9 cellular contexts compared by ENCODE assay signal in genomic region chr4:70688795-70689231, GRCh38. TPM values are rescaled to one million over a fixed set of nuclear protein-coding genes. Genes with fewer than 3 reads are reported as not detected.
A peak's percentile ranks its signal among the peaks of the same experiment; 100 is the strongest.
DNase-seq lines count a peak whose midpoint lies in the region; ATAC-seq, FAIRE-seq and TF ChIP-seq lines count a peak whose summit lies in the region.
"Had no signal": no experiment of that assay in that cellular context is flagged by ENCODE, and none has a peak within 500 bp of the region (broad histone marks: within the 10 kb centered on the region; RNA-seq: fewer than 3 reads in every experiment).

No MANE protein-coding gene starts in this region.

- no peaks in the 10 kb centered on the region for H3K27me3 Mint-ChIP-seq in activated T-cell treated with anti-CD3 and anti-CD28 coated beads, Interleukin-2, amount 50 U/mL, for 24 hours

- no peak for TF ChIP-seq POLR2A in GM12891 (IDR thresholded peaks at IDR 0.05; ENCODE audit: low read depth, low read length)

- peak overlapping the region; percentile 91 for H3K9ac ChIP-seq in skeletal muscle satellite cell (ENCODE audit: low read depth, low read length)

- H3K4me3 ChIP-seq in GM06990 (replicated peaks; ENCODE audit: low read depth, low read length) (peak overlapping the region; percentile 96), skeletal muscle satellite cell (ENCODE audit: low read length) (peak overlapping the region; percentile 90)

- no peaks in the 10 kb centered on the region for H3K27me3 ChIP-seq in GM06990 (replicated peaks; ENCODE audit: control insufficient read depth, insufficient read depth, low read length)
- H3K27me3 ChIP-seq in skeletal muscle satellite cell (ENCODE audit: control insufficient read depth, insufficient read depth, low read length), result no peaks in the 10 kb centered on the region

- peak overlapping the region; percentile 93 for H3K4me2 ChIP-seq in skeletal muscle satellite cell (ENCODE audit: low read length)

- no peaks in the 10 kb centered on the region for H3K9me3 Mint-ChIP-seq in activated T-cell treated with anti-CD3 and anti-CD28 coated beads, Interleukin-2, amount 50 U/mL, for 24 hours

- ATAC-seq in HG03097 (IDR thresholded peaks at IDR 0.05; ENCODE audit: low FRiP score, unreplicated experiment), result peak; percentile 1
- peak; percentile 3 for ATAC-seq in left ventricle myocardium superior
- ATAC-seq in GM19324 (IDR thresholded peaks at IDR 0.05; ENCODE audit: low FRiP score, unreplicated experiment), result no peak

- intact Hi-C loops in left ventricle myocardium superior (cut with micrococcal nuclease), result no loop called here

- peak overlapping the region; percentile 97 for H3K27ac Mint-ChIP-seq in activated T-cell treated with anti-CD3 and anti-CD28 coated beads, Interleukin-2, amount 50 U/mL, for 24 hours

- H3K4me1 Mint-ChIP-seq in activated T-cell treated with anti-CD3 and anti-CD28 coated beads, Interleukin-2, amount 50 U/mL, for 24 hours (ENCODE audit: low read depth), result peaks cover 33% of the 10 kb centered on the region

- no peak for FAIRE-seq in GM12891 (lab: Jason Lieb, UNC)

- H3K36me3 Mint-ChIP-seq in activated T-cell treated with anti-CD3 and anti-CD28 coated beads, Interleukin-2, amount 50 U/mL, for 24 hours (ENCODE audit: low read depth), result peaks cover 53% of the 10 kb centered on the region

- peak overlapping the region; percentile 98 for H3K4me3 Mint-ChIP-seq in activated T-cell treated with anti-CD3 and anti-CD28 coated beads, Interleukin-2, amount 50 U/mL, for 24 hours

- H3K9me3 ChIP-seq in skeletal muscle satellite cell (replicated peaks; ENCODE audit: low read length), result no peaks in the 10 kb centered on the region

- H3K36me3 ChIP-seq in GM06990 (ENCODE audit: control insufficient read depth, insufficient read depth, low read length) (no peaks in the 10 kb centered on the region), skeletal muscle satellite cell (ENCODE audit: insufficient read depth, low read length) (peaks cover 13% of the 10 kb centered on the region)

- H3K4me1 ChIP-seq in skeletal muscle satellite cell (ENCODE audit: control insufficient read depth, insufficient read depth, low read length), result peaks cover 22% of the 10 kb centered on the region

- DNase-seq in GM06990 (ENCODE audit: extremely low read depth, insufficient read length) (no peak), left ventricle myocardium superior (no peak), GM12891 (ENCODE audit: insufficient read length, low spot score) (no peak), D341Med (ENCODE audit: low spot score) (no peak)
- DNase-seq in activated T-cell treated with anti-CD3 and anti-CD28 coated beads, Interleukin-2, amount 50 U/mL, for 24 hours, result no peak

- no peak for TF ChIP-seq CTCF in GM06990 (IDR thresholded peaks at IDR 0.05; ENCODE audit: insufficient read depth, low read length, poor library complexity, severe bottlenecking)

TF ChIP-seq in GM12891, 5 proteins besides CTCF, POLR2A, EP300 and RAD21:
- TF ChIP-seq POU2F2 (IDR thresholded peaks at IDR 0.05; ENCODE audit: low read depth, low read length) (no peak), PAX5 (IDR thresholded peaks at IDR 0.05; ENCODE audit: insufficient read depth, low read length, severe bottlenecking) (no peak), SPI1 (IDR thresholded peaks at IDR 0.05; ENCODE audit: low read depth, low read length) (no peak), TAF1 (IDR thresholded peaks at IDR 0.05; ENCODE audit: low read depth, low read length) (no peak), POLR2AphosphoS5 (IDR thresholded peaks at IDR 0.05; ENCODE audit: low read depth, low read length) (no peak)

RNA-seq across cellular contexts. Expression of gene UTP3, which starts 0.5 kb away (rescaled TPM):
- total RNA-seq in left ventricle myocardium superior, result 14.2 TPM
- 17.3 and 19.0 TPM in 2 replicates for total RNA-seq in skeletal muscle satellite cell (2012; rRNA removed)
- polyA plus RNA-seq in GM12891 (2012; ENCODE audit: low read depth, missing spikeins), result 31.5 TPM

RNA-seq across cellular contexts. Expression of gene JCHAIN, which starts 22.5 kb away (rescaled TPM):
- total RNA-seq in left ventricle myocardium superior, result 7.0 TPM
- total RNA-seq in skeletal muscle satellite cell (2012; rRNA removed), result 0.22 TPM in 1 of 2 replicates, not detected in the other
- polyA plus RNA-seq in GM12891 (2012; ENCODE audit: low read depth, missing spikeins), result 110 TPM
- total RNA-seq: T-helper 2 cell treated with Interferon-gamma antibody and Interleukin-4, amounts not matched to agents 100 ng/mL and 5 ng/mL, for 36 hours had no signal

RNA-seq across cellular contexts. Expression of gene RUFY3, which starts 33.0 kb away (rescaled TPM):
- total RNA-seq in left ventricle myocardium superior, result 22.1 TPM
- 27.1 and 49.2 TPM in 2 replicates for total RNA-seq in skeletal muscle satellite cell (2012; rRNA removed)
- 8.8 TPM for polyA plus RNA-seq in GM12891 (2012; ENCODE audit: low read depth, missing spikeins)
